In genomic region chr17:429589-429988, GRCh38 we compare ENCODE assay signal across 8 cellular contexts.
"Had no signal": no experiment of that assay in that cellular context is flagged by ENCODE, and none has a peak within 500 bp of the region (broad histone marks: within the 10 kb centered on the region; RNA-seq: fewer than 3 reads in every experiment).

No MANE protein-coding gene starts in this region.

- FAIRE-seq: G401.6, GM12878, GM12891, GM12892, GM18507, GM19239 had no signal

- H3K4me3 ChIP-seq: GM12878 had no signal

- ATAC-seq: GM12878 had no signal

- DNase-seq: GDM1, GF-D8 had no signal
